Comparison of ENCODE assay signal across 8 cellular contexts in the genomic region with DNA sequence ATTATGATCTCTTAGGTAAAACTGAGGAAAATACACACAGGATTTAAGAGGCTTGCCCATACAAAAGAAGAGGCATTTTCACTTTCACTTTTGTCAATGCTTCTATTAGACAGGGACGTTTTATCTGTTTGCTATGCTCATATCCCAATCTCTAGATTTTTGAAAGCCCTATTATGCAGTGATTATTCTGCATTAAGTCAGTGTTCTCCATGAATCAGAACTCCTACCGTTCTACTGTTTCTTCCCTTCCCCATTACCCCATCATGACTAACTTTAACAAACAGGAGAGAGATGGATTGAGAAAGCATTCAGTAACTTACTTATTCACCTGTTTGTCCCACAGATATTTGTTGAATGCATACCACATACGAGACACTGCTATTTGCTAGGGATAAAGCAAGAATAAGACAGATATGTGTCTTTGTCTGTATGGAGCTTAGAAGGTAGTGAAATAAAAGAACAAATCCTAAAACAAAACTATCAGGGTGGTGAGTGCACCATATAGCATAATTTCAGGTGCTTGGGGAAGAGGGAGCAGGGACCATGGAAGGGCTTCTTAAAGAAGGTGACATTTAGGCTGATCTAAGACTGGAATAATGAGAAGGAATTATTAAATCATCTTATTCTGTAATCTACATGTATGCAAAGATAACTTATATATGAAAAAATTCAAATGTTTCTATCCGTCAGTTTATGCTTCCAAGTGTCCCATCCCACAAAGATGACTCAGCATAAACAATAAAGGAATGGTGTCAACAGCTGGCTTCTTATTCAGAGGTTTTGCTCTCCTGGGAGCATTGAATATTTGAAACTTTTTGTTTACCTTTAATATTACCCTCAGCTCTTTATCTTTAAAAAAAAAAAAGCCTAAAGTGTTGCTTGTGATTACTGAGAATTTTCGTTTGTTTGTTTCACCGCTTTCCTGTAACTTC.
DNase-seq lines count a peak whose midpoint lies in the region; ATAC-seq and TF ChIP-seq lines count a peak whose summit lies in the region.

No MANE protein-coding gene starts in this region.

- no peak for TF ChIP-seq POLR2A in heart left ventricle (IDR thresholded peaks at IDR 0.05)

- H3K27ac ChIP-seq in heart left ventricle = no peak overlapping the region

- peak overlapping the region; percentile 82 for H3K4me3 Mint-ChIP-seq in T-helper 1 cell treated with Interleukin-12 subunit alpha and Interleukin-12 subunit beta and Interleukin-4 antibody, amounts not matched to agents 30 μg/mL and 1 μg/mL, for 36 hours
- H3K4me3 Mint-ChIP-seq in type B pancreatic cell = peak overlapping the region; percentile 2
- no peak overlapping the region for H3K4me3 Mint-ChIP-seq in mesothelial cell of epicardium

- no peak for TF ChIP-seq CTCF in heart left ventricle (IDR thresholded peaks at IDR 0.05)
- no peak for TF ChIP-seq CTCF in type B pancreatic cell (conservative IDR thresholded peaks at IDR 0.05)
- no peak for TF ChIP-seq CTCF in mesothelial cell of epicardium (IDR thresholded peaks at IDR 0.05; ENCODE audit: unreplicated experiment)

- peaks cover 0 to 3% (median 0%) of the 10 kb centered on the region in 12 donors for H3K4me1 ChIP-seq in heart left ventricle

- 47 to 57% (median 52%) methylated on average over 6 of the region's 6 CpGs for WGBS in heart left ventricle, 4 donors

- ATAC-seq in heart left ventricle (no peak), left ventricle myocardium superior (no peak), HG03066 (IDR thresholded peaks at IDR 0.05; ENCODE audit: low read depth, unreplicated experiment) (peak; percentile 84)

- peaks cover 0 to 9% (median 0%) of the 10 kb centered on the region in 12 donors for H3K9me3 ChIP-seq in heart left ventricle

- peaks cover 4% of the 10 kb centered on the region for H3K27me3 Mint-ChIP-seq in T-helper 1 cell treated with Interleukin-12 subunit alpha and Interleukin-12 subunit beta and Interleukin-4 antibody, amounts not matched to agents 30 μg/mL and 1 μg/mL, for 36 hours (ENCODE audit: low read depth)
- H3K27me3 Mint-ChIP-seq in type B pancreatic cell (no peaks in the 10 kb centered on the region), mesothelial cell of epicardium (ENCODE audit: low read depth) (no peaks in the 10 kb centered on the region)

- no peaks in the 10 kb centered on the region for H3K36me3 ChIP-seq in heart left ventricle

- H3K36me3 Mint-ChIP-seq in T-helper 1 cell treated with Interleukin-12 subunit alpha and Interleukin-12 subunit beta and Interleukin-4 antibody, amounts not matched to agents 30 μg/mL and 1 μg/mL, for 36 hours (ENCODE audit: low read depth) = no peaks in the 10 kb centered on the region
- H3K36me3 Mint-ChIP-seq in type B pancreatic cell (no peaks in the 10 kb centered on the region), mesothelial cell of epicardium (no peaks in the 10 kb centered on the region)

- DNase-seq in heart left ventricle (no peak), left ventricle myocardium superior (no peak), globus pallidus (ENCODE audit: low spot score) (peak; percentile 3), type B pancreatic cell (ENCODE audit: extremely low spot score, unreplicated experiment) (no peak), EL (no peak), mesothelial cell of epicardium (ENCODE audit: low spot score in 2 of 2, unreplicated experiment in 2 of 2) (no peak)

- peaks cover 11% of the 10 kb centered on the region for H3K4me1 Mint-ChIP-seq in T-helper 1 cell treated with Interleukin-12 subunit alpha and Interleukin-12 subunit beta and Interleukin-4 antibody, amounts not matched to agents 30 μg/mL and 1 μg/mL, for 36 hours (ENCODE audit: low read depth)
- H3K4me1 Mint-ChIP-seq in type B pancreatic cell (ENCODE audit: unreplicated experiment) (no peaks in the 10 kb centered on the region), mesothelial cell of epicardium (no peaks in the 10 kb centered on the region)

- H3K4me3 ChIP-seq in heart left ventricle = peak overlapping the region in 9 of 12 donors; percentile 27 to 47 (median 36)

- no peak overlapping the region for H3K27ac Mint-ChIP-seq in T-helper 1 cell treated with Interleukin-12 subunit alpha and Interleukin-12 subunit beta and Interleukin-4 antibody, amounts not matched to agents 30 μg/mL and 1 μg/mL, for 36 hours
- no peak overlapping the region for H3K27ac Mint-ChIP-seq in type B pancreatic cell
- no peak overlapping the region for H3K27ac Mint-ChIP-seq in mesothelial cell of epicardium

- no peaks in the 10 kb centered on the region for H3K27me3 ChIP-seq in heart left ventricle

- intact Hi-C loops in heart left ventricle (cut with DNase I) (no loop called here), left ventricle myocardium superior (cut with micrococcal nuclease) (no loop called here)

- peaks cover 4% of the 10 kb centered on the region for H3K9me3 Mint-ChIP-seq in T-helper 1 cell treated with Interleukin-12 subunit alpha and Interleukin-12 subunit beta and Interleukin-4 antibody, amounts not matched to agents 30 μg/mL and 1 μg/mL, for 36 hours
- no peaks in the 10 kb centered on the region for H3K9me3 Mint-ChIP-seq in type B pancreatic cell
- H3K9me3 Mint-ChIP-seq in mesothelial cell of epicardium = peaks cover 11% of the 10 kb centered on the region
